ENCODE assay signal across 1 cellular context in the genomic region with DNA sequence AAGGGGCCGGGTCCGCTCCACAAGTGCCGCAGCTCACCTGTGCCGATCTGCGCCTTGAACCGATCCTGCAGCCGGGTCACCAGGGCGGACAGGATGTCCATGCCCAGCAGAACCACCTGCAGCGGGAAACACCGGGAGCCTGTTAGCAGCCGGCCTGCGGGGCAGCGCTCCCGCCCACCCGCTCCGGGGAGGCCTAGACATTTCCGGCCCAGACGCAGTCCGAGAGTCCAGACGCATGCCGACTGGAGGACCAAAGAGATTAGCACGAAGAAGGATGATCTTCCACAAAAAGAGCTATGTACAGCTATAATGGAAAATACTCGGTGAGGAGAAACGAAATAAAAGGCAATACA.
TF ChIP-seq lines count a peak whose summit lies in the region.

No MANE protein-coding gene starts in this region.

TF ChIP-seq in K562, 482 proteins besides CTCF, POLR2A, EP300 and RAD21 (continued from another document and continues in another):
- TF ChIP-seq, protein P1, sequence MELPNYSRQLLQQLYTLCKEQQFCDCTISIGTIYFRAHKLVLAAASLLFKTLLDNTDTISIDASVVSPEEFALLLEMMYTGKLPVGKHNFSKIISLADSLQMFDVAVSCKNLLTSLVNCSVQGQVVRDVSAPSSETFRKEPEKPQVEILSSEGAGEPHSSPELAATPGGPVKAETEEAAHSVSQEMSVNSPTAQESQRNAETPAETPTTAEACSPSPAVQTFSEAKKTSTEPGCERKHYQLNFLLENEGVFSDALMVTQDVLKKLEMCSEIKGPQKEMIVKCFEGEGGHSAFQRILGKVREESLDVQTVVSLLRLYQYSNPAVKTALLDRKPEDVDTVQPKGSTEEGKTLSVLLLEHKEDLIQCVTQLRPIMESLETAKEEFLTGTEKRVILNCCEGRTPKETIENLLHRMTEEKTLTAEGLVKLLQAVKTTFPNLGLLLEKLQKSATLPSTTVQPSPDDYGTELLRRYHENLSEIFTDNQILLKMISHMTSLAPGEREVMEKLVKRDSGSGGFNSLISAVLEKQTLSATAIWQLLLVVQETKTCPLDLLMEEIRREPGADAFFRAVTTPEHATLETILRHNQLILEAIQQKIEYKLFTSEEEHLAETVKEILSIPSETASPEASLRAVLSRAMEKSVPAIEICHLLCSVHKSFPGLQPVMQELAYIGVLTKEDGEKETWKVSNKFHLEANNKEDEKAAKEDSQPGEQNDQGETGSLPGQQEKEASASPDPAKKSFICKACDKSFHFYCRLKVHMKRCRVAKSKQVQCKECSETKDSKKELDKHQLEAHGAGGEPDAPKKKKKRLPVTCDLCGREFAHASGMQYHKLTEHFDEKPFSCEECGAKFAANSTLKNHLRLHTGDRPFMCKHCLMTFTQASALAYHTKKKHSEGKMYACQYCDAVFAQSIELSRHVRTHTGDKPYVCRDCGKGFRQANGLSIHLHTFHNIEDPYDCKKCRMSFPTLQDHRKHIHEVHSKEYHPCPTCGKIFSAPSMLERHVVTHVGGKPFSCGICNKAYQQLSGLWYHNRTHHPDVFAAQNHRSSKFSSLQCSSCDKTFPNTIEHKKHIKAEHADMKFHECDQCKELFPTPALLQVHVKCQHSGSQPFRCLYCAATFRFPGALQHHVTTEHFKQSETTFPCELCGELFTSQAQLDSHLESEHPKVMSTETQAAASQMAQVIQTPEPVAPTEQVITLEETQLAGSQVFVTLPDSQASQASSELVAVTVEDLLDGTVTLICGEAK (IDR thresholded peaks at IDR 0.05): peak; percentile 73
- TF ChIP-seq, protein P1 (CRISPR knock-in tag; IDR thresholded peaks at IDR 0.05): no peak
- TF ChIP-seq PCBP2 (IDR thresholded peaks at IDR 0.05; ENCODE audit: low read depth, low read length, poor library complexity, severe bottlenecking) (no peak), NCOA6 (IDR thresholded peaks at IDR 0.05) (no peak), KAT7 (CRISPR knock-in tag; IDR thresholded peaks at IDR 0.05; ENCODE audit: borderline replicate concordance) (no peak), DPF2 (IDR thresholded peaks at IDR 0.05) (no peak), NFRKB (IDR thresholded peaks at IDR 0.05; ENCODE audit: low read depth) (no peak; the same call in 1 of the 2 replicates), SP1 (CRISPR knock-in tag; IDR thresholded peaks at IDR 0.05) (no peak), SETDB1 (IDR thresholded peaks at IDR 0.05; ENCODE audit: low read length) (no peak), FOXK1 (CRISPR knock-in tag; IDR thresholded peaks at IDR 0.05; ENCODE audit: borderline replicate concordance) (no peak), ZNF668 (CRISPR knock-in tag; IDR thresholded peaks at IDR 0.05) (no peak), SMARCB1 (IDR thresholded peaks at IDR 0.05; ENCODE audit: insufficient read length, low read depth) (no peak), EGR1 (conservative IDR thresholded peaks at IDR 0.05) (peak; percentile 92), GABPB1 (CRISPR knock-in tag; IDR thresholded peaks at IDR 0.05) (0 out of 2 replicates have a peak, but pooled peaks have one; percentile 21), TRIM28 (IDR thresholded peaks at IDR 0.05) (no peak), ATF1 (CRISPR knock-in tag; IDR thresholded peaks at IDR 0.05) (no peak), ATF1 (tag; IDR thresholded peaks at IDR 0.05) (no peak), STAT5A (IDR thresholded peaks at IDR 0.05; ENCODE audit: borderline replicate concordance, low read length) (no peak), NR2F6 (CRISPR knock-in tag; IDR thresholded peaks at IDR 0.05) (no peak), SRSF1 (IDR thresholded peaks at IDR 0.05; ENCODE audit: low read depth, low read length) (no peak), HDAC2 (IDR thresholded peaks at IDR 0.05) (0 out of 2 replicates have a peak, but pooled peaks have one; percentile 18), SAP30 (IDR thresholded peaks at IDR 0.05; ENCODE audit: borderline replicate concordance, insufficient read depth, low read depth, low read length, poor library complexity, severe bottlenecking) (peak; percentile 78), PHF20 (IDR thresholded peaks at IDR 0.05; ENCODE audit: partially characterized antibody) (peak; percentile 45), HMG20B (CRISPR knock-in tag; IDR thresholded peaks at IDR 0.05) (no peak), SRSF7 (optimal IDR thresholded peaks at IDR 0.05; ENCODE audit: low read depth, low read length) (no peak), BCOR (IDR thresholded peaks at IDR 0.05) (no peak)
- TF ChIP-seq, protein P2, sequence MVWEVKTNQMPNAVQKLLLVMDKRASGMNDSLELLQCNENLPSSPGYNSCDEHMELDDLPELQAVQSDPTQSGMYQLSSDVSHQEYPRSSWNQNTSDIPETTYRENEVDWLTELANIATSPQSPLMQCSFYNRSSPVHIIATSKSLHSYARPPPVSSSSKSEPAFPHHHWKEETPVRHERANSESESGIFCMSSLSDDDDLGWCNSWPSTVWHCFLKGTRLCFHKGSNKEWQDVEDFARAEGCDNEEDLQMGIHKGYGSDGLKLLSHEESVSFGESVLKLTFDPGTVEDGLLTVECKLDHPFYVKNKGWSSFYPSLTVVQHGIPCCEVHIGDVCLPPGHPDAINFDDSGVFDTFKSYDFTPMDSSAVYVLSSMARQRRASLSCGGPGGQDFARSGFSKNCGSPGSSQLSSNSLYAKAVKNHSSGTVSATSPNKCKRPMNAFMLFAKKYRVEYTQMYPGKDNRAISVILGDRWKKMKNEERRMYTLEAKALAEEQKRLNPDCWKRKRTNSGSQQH (CRISPR knock-in tag; IDR thresholded peaks at IDR 0.05): no peak
- TF ChIP-seq, protein P3, sequence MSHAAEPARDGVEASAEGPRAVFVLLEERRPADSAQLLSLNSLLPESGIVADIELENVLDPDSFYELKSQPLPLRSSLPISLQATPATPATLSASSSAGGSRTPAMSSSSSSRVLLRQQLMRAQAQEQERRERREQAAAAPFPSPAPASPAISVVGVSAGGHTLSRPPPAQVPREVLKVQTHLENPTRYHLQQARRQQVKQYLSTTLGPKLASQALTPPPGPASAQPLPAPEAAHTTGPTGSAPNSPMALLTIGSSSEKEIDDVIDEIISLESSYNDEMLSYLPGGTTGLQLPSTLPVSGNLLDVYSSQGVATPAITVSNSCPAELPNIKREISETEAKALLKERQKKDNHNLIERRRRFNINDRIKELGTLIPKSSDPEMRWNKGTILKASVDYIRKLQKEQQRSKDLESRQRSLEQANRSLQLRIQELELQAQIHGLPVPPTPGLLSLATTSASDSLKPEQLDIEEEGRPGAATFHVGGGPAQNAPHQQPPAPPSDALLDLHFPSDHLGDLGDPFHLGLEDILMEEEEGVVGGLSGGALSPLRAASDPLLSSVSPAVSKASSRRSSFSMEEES (CRISPR knock-in tag; IDR thresholded peaks at IDR 0.05): no peak
- TF ChIP-seq, protein P4, sequence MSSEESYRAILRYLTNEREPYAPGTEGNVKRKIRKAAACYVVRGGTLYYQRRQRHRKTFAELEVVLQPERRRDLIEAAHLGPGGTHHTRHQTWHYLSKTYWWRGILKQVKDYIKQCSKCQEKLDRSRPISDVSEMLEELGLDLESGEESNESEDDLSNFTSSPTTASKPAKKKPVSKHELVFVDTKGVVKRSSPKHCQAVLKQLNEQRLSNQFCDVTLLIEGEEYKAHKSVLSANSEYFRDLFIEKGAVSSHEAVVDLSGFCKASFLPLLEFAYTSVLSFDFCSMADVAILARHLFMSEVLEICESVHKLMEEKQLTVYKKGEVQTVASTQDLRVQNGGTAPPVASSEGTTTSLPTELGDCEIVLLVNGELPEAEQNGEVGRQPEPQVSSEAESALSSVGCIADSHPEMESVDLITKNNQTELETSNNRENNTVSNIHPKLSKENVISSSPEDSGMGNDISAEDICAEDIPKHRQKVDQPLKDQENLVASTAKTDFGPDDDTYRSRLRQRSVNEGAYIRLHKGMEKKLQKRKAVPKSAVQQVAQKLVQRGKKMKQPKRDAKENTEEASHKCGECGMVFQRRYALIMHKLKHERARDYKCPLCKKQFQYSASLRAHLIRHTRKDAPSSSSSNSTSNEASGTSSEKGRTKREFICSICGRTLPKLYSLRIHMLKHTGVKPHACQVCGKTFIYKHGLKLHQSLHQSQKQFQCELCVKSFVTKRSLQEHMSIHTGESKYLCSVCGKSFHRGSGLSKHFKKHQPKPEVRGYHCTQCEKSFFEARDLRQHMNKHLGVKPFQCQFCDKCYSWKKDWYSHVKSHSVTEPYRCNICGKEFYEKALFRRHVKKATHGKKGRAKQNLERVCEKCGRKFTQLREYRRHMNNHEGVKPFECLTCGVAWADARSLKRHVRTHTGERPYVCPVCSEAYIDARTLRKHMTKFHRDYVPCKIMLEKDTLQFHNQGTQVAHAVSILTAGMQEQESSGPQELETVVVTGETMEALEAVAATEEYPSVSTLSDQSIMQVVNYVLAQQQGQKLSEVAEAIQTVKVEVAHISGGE (CRISPR knock-in tag; IDR thresholded peaks at IDR 0.05): peak; percentile 46 to 83 (median 60); a peak in 4 of 6 replicates
- TF ChIP-seq, protein P5, sequence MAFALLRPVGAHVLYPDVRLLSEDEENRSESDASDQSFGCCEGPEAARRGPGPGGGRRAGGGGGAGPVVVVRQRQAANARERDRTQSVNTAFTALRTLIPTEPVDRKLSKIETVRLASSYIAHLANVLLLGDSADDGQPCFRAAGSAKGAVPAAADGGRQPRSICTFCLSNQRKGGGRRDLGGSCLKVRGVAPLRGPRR (CRISPR knock-in tag; IDR thresholded peaks at IDR 0.05): no peak
- TF ChIP-seq, protein P6, sequence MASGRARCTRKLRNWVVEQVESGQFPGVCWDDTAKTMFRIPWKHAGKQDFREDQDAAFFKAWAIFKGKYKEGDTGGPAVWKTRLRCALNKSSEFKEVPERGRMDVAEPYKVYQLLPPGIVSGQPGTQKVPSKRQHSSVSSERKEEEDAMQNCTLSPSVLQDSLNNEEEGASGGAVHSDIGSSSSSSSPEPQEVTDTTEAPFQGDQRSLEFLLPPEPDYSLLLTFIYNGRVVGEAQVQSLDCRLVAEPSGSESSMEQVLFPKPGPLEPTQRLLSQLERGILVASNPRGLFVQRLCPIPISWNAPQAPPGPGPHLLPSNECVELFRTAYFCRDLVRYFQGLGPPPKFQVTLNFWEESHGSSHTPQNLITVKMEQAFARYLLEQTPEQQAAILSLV (tag; IDR thresholded peaks at IDR 0.05): no peak
